In the genomic region with DNA sequence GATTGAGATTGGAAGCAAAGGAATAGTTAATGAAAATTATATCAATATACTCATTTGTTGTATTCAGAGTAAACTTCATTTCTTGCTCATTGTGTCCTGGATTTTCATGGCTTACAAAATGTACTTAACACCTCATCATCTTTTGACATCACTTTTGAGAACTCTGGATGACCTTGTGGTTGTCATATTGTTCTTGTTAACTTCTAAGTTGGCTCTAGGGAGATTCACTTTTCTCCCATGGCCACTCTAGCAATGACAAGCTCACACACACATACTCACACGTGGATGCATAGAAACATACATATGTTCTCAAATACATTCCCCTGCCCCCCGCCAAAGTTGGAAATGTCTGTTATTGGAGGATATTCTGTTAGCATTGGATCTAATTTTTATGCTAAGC, we compare ENCODE assay signal across 8 cellular contexts.
"Had no signal": no experiment of that assay in that cellular context is flagged by ENCODE, and none has a peak within 500 bp of the region (broad histone marks: within the 10 kb centered on the region; RNA-seq: fewer than 3 reads in every experiment).

No MANE protein-coding gene starts in this region.

- H3K4me3 Mint-ChIP-seq: HFFc6 had no signal

- H3K9me3 ChIP-seq: HAP-1 had no signal

- H3K36me3 ChIP-seq: HAP-1 had no signal

- H3K27ac Mint-ChIP-seq: HFFc6 had no signal

- FAIRE-seq: K562 had no signal

- H3K4me3 ChIP-seq: GM23248, HAP-1, K562 had no signal

- H3K9me3 Mint-ChIP-seq: HFFc6 had no signal

- H3K4me1 ChIP-seq: HAP-1 had no signal

- H3K27ac ChIP-seq: GM23248 had no signal

- DNase-seq: GM23248, GOT3, H7, HFFc6, IMR-90, KG1 had no signal
